ENCODE assay signal across 1 cellular context in the genomic region with DNA sequence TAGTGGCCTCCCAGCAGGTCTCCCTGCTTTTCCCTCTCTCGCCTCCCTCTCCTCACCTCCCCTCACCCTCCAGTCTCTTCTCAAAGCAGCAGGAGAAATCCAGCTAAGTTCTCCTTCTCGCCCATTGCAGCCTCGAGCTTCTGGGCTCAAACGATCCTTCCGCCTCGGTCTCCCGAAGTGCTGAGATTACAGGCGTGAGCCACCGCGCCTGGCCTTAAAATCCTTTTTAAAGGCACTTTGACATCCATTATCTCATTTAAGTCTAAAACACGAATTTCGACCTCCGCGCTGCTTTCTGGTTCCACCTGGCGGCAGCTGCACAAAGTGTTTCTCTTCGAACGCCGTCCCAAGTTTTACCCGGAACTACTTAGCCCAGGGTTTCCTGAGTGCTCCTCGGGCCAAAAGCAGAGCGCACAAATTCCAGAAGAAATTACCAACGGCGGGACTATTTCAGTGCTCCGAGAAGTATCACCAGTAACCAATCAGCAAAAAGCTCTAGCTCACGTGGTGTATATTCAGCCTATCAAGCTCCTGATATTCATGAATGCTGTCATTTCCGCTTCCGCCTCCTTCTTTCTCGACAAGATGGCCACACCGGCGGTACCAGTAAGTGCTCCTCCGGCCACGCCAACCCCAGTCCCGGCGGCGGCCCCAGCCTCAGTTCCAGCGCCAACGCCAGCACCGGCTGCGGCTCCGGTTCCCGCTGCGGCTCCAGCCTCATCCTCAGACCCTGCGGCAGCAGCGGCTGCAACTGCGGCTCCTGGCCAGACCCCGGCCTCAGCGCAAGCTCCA.
TF ChIP-seq lines count a peak whose summit lies in the region.

A gene with protein sequence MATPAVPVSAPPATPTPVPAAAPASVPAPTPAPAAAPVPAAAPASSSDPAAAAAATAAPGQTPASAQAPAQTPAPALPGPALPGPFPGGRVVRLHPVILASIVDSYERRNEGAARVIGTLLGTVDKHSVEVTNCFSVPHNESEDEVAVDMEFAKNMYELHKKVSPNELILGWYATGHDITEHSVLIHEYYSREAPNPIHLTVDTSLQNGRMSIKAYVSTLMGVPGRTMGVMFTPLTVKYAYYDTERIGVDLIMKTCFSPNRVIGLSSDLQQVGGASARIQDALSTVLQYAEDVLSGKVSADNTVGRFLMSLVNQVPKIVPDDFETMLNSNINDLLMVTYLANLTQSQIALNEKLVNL (plus strand): TSS at position 570 of the 792 bp plus-strand sequence. CDS start 16 bp downstream, at position 586.

TF ChIP-seq in HepG2, 621 proteins besides CTCF, POLR2A, EP300 and RAD21 (continued from another document and continues in another):
- no peak for TF ChIP-seq TCF12 (IDR thresholded peaks at IDR 0.05)
- TF ChIP-seq TCF12 (CRISPR knock-in tag; IDR thresholded peaks at IDR 0.05) = 0 out of 2 replicates have a peak, but pooled peaks have one; percentile 29
- peak; percentile 72 for TF ChIP-seq POLR2G (IDR thresholded peaks at IDR 0.05; ENCODE audit: low read depth, low read length)
- peak; percentile 76; the same call in 1 of the 2 replicates for TF ChIP-seq FOXC1 (CRISPR knock-in tag; IDR thresholded peaks at IDR 0.05; ENCODE audit: borderline replicate concordance)
- peak; percentile 84 for TF ChIP-seq RBFOX2 (IDR thresholded peaks at IDR 0.05; ENCODE audit: low read depth, low read length)
- peak; percentile 79; the same call in 1 of the 2 replicates for TF ChIP-seq ZZZ3 (CRISPR knock-in tag; IDR thresholded peaks at IDR 0.05; ENCODE audit: borderline replicate concordance)
- TF ChIP-seq ERF (CRISPR knock-in tag; IDR thresholded peaks at IDR 0.05) = peak; percentile 67
- TF ChIP-seq NR2F1 (CRISPR knock-in tag; IDR thresholded peaks at IDR 0.05) = no peak
- peak; percentile 21; the same call in 1 of the 3 replicates for TF ChIP-seq MXI1 (IDR thresholded peaks at IDR 0.05; ENCODE audit: borderline replicate concordance, low read depth, low read length)
- 0 out of 2 replicates have a peak, but pooled peaks have one; percentile 43 for TF ChIP-seq ZNF777 (CRISPR knock-in tag; IDR thresholded peaks at IDR 0.05)
- TF ChIP-seq FOSL2 (CRISPR knock-in tag; IDR thresholded peaks at IDR 0.05) = peak; percentile 53; the same call in 1 of the 2 replicates
- TF ChIP-seq NCOA2 (CRISPR knock-in tag; IDR thresholded peaks at IDR 0.05) = peak; percentile 61; the same call in 1 of the 2 replicates
- TF ChIP-seq RXRB (CRISPR knock-in tag; IDR thresholded peaks at IDR 0.05; ENCODE audit: borderline replicate concordance) = peak; percentile 58; the same call in 1 of the 2 replicates
- TF ChIP-seq ZNF205 (CRISPR knock-in tag; IDR thresholded peaks at IDR 0.05) = peak; percentile 91
- 0 out of 2 replicates have a peak, but pooled peaks have one; percentile 60 for TF ChIP-seq ZNF614 (CRISPR knock-in tag; IDR thresholded peaks at IDR 0.05; ENCODE audit: borderline replicate concordance)
- TF ChIP-seq GFI1 (CRISPR knock-in tag; IDR thresholded peaks at IDR 0.05; ENCODE audit: borderline replicate concordance) = 0 out of 2 replicates have a peak, but pooled peaks have one; percentile 5
- TF ChIP-seq ZFP1 (CRISPR knock-in tag; IDR thresholded peaks at IDR 0.05) = no peak
- peak; percentile 79; the same call in 1 of the 2 replicates for TF ChIP-seq KLF11 (CRISPR knock-in tag; IDR thresholded peaks at IDR 0.05)
- TF ChIP-seq, protein P1, sequence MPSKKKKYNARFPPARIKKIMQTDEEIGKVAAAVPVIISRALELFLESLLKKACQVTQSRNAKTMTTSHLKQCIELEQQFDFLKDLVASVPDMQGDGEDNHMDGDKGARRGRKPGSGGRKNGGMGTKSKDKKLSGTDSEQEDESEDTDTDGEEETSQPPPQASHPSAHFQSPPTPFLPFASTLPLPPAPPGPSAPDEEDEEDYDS (CRISPR knock-in tag; IDR thresholded peaks at IDR 0.05) = peak; percentile 32; the same call in 1 of the 2 replicates
- TF ChIP-seq RARA (CRISPR knock-in tag; IDR thresholded peaks at IDR 0.05) = no peak; the same call in 1 of the 2 replicates
- TF ChIP-seq YEATS2 (CRISPR knock-in tag; IDR thresholded peaks at IDR 0.05; ENCODE audit: borderline replicate concordance) = peak; percentile 95
- 0 out of 2 replicates have a peak, but pooled peaks have one; percentile 39 for TF ChIP-seq PAWR (CRISPR knock-in tag; IDR thresholded peaks at IDR 0.05; ENCODE audit: borderline replicate concordance)
- TF ChIP-seq ZNF264 (CRISPR knock-in tag; IDR thresholded peaks at IDR 0.05) = peak; percentile 91
- peak; percentile 83; the same call in 1 of the 2 replicates for TF ChIP-seq KLF12 (CRISPR knock-in tag; IDR thresholded peaks at IDR 0.05; ENCODE audit: borderline replicate concordance)
- TF ChIP-seq DMAP1 (CRISPR knock-in tag; IDR thresholded peaks at IDR 0.05) = peak; percentile 53; the same call in 1 of the 2 replicates
- TF ChIP-seq MIER2 (CRISPR knock-in tag; IDR thresholded peaks at IDR 0.05) = peak; percentile 68; the same call in 1 of the 2 replicates
- no peak for TF ChIP-seq SOX6 (IDR thresholded peaks at IDR 0.05)
- TF ChIP-seq SOX6 (CRISPR knock-in tag; IDR thresholded peaks at IDR 0.05) = peak; percentile 42
- TF ChIP-seq, protein P2, sequence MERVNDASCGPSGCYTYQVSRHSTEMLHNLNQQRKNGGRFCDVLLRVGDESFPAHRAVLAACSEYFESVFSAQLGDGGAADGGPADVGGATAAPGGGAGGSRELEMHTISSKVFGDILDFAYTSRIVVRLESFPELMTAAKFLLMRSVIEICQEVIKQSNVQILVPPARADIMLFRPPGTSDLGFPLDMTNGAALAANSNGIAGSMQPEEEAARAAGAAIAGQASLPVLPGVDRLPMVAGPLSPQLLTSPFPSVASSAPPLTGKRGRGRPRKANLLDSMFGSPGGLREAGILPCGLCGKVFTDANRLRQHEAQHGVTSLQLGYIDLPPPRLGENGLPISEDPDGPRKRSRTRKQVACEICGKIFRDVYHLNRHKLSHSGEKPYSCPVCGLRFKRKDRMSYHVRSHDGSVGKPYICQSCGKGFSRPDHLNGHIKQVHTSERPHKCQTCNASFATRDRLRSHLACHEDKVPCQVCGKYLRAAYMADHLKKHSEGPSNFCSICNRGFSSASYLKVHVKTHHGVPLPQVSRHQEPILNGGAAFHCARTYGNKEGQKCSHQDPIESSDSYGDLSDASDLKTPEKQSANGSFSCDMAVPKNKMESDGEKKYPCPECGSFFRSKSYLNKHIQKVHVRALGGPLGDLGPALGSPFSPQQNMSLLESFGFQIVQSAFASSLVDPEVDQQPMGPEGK (CRISPR knock-in tag; IDR thresholded peaks at IDR 0.05) = peak; percentile 23
- TF ChIP-seq, protein P3, sequence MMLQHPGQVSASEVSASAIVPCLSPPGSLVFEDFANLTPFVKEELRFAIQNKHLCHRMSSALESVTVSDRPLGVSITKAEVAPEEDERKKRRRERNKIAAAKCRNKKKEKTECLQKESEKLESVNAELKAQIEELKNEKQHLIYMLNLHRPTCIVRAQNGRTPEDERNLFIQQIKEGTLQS (CRISPR knock-in tag; IDR thresholded peaks at IDR 0.05) = 0 out of 2 replicates have a peak, but pooled peaks have one; percentile 48
- TF ChIP-seq, protein P4, sequence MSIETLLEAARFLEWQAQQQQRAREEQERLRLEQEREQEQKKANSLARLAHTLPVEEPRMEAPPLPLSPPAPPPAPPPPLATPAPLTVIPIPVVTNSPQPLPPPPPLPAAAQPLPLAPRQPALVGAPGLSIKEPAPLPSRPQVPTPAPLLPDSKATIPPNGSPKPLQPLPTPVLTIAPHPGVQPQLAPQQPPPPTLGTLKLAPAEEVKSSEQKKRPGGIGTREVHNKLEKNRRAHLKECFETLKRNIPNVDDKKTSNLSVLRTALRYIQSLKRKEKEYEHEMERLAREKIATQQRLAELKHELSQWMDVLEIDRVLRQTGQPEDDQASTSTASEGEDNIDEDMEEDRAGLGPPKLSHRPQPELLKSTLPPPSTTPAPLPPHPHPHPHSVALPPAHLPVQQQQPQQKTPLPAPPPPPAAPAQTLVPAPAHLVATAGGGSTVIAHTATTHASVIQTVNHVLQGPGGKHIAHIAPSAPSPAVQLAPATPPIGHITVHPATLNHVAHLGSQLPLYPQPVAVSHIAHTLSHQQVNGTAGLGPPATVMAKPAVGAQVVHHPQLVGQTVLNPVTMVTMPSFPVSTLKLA (IDR thresholded peaks at IDR 0.05) = no peak
- TF ChIP-seq, protein P5, sequence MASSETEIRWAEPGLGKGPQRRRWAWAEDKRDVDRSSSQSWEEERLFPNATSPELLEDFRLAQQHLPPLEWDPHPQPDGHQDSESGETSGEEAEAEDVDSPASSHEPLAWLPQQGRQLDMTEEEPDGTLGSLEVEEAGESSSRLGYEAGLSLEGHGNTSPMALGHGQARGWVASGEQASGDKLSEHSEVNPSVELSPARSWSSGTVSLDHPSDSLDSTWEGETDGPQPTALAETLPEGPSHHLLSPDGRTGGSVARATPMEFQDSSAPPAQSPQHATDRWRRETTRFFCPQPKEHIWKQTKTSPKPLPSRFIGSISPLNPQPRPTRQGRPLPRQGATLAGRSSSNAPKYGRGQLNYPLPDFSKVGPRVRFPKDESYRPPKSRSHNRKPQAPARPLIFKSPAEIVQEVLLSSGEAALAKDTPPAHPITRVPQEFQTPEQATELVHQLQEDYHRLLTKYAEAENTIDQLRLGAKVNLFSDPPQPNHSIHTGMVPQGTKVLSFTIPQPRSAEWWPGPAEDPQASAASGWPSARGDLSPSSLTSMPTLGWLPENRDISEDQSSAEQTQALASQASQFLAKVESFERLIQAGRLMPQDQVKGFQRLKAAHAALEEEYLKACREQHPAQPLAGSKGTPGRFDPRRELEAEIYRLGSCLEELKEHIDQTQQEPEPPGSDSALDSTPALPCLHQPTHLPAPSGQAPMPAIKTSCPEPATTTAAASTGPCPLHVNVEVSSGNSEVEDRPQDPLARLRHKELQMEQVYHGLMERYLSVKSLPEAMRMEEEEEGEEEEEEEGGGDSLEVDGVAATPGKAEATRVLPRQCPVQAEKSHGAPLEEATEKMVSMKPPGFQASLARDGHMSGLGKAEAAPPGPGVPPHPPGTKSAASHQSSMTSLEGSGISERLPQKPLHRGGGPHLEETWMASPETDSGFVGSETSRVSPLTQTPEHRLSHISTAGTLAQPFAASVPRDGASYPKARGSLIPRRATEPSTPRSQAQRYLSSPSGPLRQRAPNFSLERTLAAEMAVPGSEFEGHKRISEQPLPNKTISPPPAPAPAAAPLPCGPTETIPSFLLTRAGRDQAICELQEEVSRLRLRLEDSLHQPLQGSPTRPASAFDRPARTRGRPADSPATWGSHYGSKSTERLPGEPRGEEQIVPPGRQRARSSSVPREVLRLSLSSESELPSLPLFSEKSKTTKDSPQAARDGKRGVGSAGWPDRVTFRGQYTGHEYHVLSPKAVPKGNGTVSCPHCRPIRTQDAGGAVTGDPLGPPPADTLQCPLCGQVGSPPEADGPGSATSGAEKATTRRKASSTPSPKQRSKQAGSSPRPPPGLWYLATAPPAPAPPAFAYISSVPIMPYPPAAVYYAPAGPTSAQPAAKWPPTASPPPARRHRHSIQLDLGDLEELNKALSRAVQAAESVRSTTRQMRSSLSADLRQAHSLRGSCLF (CRISPR knock-in tag; IDR thresholded peaks at IDR 0.05; ENCODE audit: borderline replicate concordance) = no peak
- TF ChIP-seq, protein P6, sequence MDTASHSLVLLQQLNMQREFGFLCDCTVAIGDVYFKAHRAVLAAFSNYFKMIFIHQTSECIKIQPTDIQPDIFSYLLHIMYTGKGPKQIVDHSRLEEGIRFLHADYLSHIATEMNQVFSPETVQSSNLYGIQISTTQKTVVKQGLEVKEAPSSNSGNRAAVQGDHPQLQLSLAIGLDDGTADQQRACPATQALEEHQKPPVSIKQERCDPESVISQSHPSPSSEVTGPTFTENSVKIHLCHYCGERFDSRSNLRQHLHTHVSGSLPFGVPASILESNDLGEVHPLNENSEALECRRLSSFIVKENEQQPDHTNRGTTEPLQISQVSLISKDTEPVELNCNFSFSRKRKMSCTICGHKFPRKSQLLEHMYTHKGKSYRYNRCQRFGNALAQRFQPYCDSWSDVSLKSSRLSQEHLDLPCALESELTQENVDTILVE (CRISPR knock-in tag; IDR thresholded peaks at IDR 0.05) = no peak
- 0 out of 2 replicates have a peak, but pooled peaks have one; percentile 64 for TF ChIP-seq NFKBIZ (CRISPR knock-in tag; IDR thresholded peaks at IDR 0.05)
- TF ChIP-seq, protein P7, sequence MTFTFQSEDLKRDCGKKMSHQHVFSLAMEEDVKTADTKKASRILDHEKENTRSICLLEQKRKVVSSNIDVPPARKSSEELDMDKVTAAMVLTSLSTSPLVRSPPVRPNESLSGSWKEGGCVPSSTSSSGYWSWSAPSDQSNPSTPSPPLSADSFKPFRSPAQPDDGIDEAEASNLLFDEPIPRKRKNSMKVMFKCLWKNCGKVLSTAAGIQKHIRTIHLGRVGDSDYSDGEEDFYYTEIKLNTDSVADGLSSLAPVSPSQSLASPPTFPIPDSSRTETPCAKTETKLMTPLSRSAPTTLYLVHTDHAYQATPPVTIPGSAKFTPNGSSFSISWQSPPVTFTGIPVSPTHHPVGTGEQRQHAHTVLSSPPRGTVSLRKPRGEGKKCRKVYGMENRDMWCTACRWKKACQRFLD (CRISPR knock-in tag; IDR thresholded peaks at IDR 0.05; ENCODE audit: borderline replicate concordance) = peak; percentile 62; the same call in 1 of the 2 replicates
- no peak for TF ChIP-seq XBP1 (CRISPR knock-in tag; IDR thresholded peaks at IDR 0.05)
- TF ChIP-seq MED13 (CRISPR knock-in tag; IDR thresholded peaks at IDR 0.05) = peak; percentile 48; the same call in 1 of the 2 replicates
- TF ChIP-seq ZNF607 (CRISPR knock-in tag; IDR thresholded peaks at IDR 0.05; ENCODE audit: borderline replicate concordance) = peak; percentile 81; the same call in 1 of the 2 replicates
- TF ChIP-seq BRCA1 (CRISPR knock-in tag; IDR thresholded peaks at IDR 0.05) = 0 out of 2 replicates have a peak, but pooled peaks have one; percentile 65
- peak; percentile 63; the same call in 1 of the 2 replicates for TF ChIP-seq FOXA3 (CRISPR knock-in tag; IDR thresholded peaks at IDR 0.05)
- no peak; the same call in 1 of the 2 replicates for TF ChIP-seq NR2F2 (IDR thresholded peaks at IDR 0.05; ENCODE audit: borderline replicate concordance, low read depth)
- peak; percentile 90; the same call in 1 of the 2 replicates for TF ChIP-seq ZNF232 (CRISPR knock-in tag; IDR thresholded peaks at IDR 0.05; ENCODE audit: borderline replicate concordance)
- peak; percentile 97 for TF ChIP-seq POGZ (CRISPR knock-in tag; IDR thresholded peaks at IDR 0.05)
- peak; percentile 99 for TF ChIP-seq GATAD1 (CRISPR knock-in tag; IDR thresholded peaks at IDR 0.05)
- TF ChIP-seq TOPORS (CRISPR knock-in tag; IDR thresholded peaks at IDR 0.05) = 0 out of 2 replicates have a peak, but pooled peaks have one; percentile 21
- TF ChIP-seq ZNF703 (CRISPR knock-in tag; IDR thresholded peaks at IDR 0.05; ENCODE audit: borderline replicate concordance) = 0 out of 2 replicates have a peak, but pooled peaks have one; percentile 29
- TF ChIP-seq, protein P8, sequence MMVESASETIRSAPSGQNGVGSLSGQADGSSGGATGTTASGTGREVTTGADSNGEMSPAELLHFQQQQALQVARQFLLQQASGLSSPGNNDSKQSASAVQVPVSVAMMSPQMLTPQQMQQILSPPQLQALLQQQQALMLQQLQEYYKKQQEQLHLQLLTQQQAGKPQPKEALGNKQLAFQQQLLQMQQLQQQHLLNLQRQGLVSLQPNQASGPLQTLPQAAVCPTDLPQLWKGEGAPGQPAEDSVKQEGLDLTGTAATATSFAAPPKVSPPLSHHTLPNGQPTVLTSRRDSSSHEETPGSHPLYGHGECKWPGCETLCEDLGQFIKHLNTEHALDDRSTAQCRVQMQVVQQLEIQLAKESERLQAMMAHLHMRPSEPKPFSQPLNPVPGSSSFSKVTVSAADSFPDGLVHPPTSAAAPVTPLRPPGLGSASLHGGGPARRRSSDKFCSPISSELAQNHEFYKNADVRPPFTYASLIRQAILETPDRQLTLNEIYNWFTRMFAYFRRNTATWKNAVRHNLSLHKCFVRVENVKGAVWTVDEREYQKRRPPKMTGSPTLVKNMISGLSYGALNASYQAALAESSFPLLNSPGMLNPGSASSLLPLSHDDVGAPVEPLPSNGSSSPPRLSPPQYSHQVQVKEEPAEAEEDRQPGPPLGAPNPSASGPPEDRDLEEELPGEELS (CRISPR knock-in tag; IDR thresholded peaks at IDR 0.05) = peak; percentile 63
- TF ChIP-seq HDAC1 (CRISPR knock-in tag; IDR thresholded peaks at IDR 0.05) = peak; percentile 84
